11 cellular contexts compared by ENCODE assay signal in the genomic region with DNA sequence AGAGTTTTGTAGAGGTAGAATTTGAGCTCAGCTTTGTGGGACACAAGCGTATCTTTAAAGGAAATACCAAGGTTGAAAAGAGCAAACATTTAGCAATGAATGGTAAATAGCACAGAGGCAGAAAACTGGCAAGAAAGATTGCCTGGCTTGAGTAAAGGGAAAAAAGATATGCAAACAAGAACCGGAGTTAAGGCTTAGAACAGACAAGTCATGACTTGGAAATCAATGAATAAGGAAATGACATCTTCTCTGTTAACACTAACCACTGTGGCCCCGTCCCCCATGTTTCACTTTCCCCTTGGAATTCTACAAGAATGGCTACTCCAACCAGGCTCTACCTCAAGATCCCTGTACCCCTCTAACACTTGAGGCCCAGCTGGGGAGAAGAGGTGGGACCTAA. TPM values are rescaled to one million over a fixed set of nuclear protein-coding genes. Genes with fewer than 3 reads are reported as not detected.
A peak's percentile ranks its signal among the peaks of the same experiment; 100 is the strongest.
DNase-seq lines count a peak whose midpoint lies in the region; ATAC-seq, FAIRE-seq and TF ChIP-seq lines count a peak whose summit lies in the region.
"Had no signal": no experiment of that assay in that cellular context is flagged by ENCODE, and none has a peak within 500 bp of the region (broad histone marks: within the 10 kb centered on the region; RNA-seq: fewer than 3 reads in every experiment).

No MANE protein-coding gene starts in this region.

- 19% methylated on average over 3 of the region's 3 CpGs for WGBS in mammary epithelial cell (ENCODE audit: low coverage, missing lambda C conversion rate)
- WGBS in HepG2 (ENCODE audit: low lambda C conversion rate) = 44% methylated on average over 3 of the region's 3 CpGs
- WGBS in thyroid gland, 2 donors = 62 to 66% methylated on average over 3 of the region's 3 CpGs
- no CpG with 5 or more reads among the region's 3 CpGs for WGBS in trophoblast cell (ENCODE audit: extremely low coverage, insufficient coverage, insufficient read length)

- in situ Hi-C loops in mammary epithelial cell (cut with MboI; ENCODE audit: low sequenced_read_pairs in 2 of 2) = loop anchor here in 1 of 2 donors (5.0 kb wide), 1 partner anchor 129 kb away; no protein-coding TSS in a partner anchor
- in situ Hi-C loops in HepG2 (cut with HindIII; ENCODE audit: extremely low pct_ligation_motif_present, low pct_unique_long_range_greater_than_20kb) = loop anchor here (10.0 kb wide), 1 partner anchor 137 kb away; no protein-coding TSS in a partner anchor

- H3K4me1 ChIP-seq in mammary epithelial cell (ENCODE audit: insufficient read depth, low read length) = peaks cover 26% of the 10 kb centered on the region
- peaks cover 45% of the 10 kb centered on the region for H3K4me1 ChIP-seq in HepG2 (ENCODE audit: insufficient read depth, low read length)
- peaks cover 27 to 33% of the 10 kb centered on the region in 2 donors for H3K4me1 ChIP-seq in thyroid gland
- H3K4me1 ChIP-seq in trophoblast cell (ENCODE audit: control insufficient read depth in 1 of 2, insufficient read depth in 2 of 2, low read length in 2 of 2) = peaks cover 0 to 3% of the 10 kb centered on the region in 2 experiments

- no peaks in the 10 kb centered on the region for H3K36me3 ChIP-seq in mammary epithelial cell (ENCODE audit: insufficient read depth, low read length)
- no peaks in the 10 kb centered on the region for H3K36me3 ChIP-seq in HepG2 (replicated peaks in 1 of 2; ENCODE audit: control insufficient read depth in 1 of 2, insufficient read depth in 2 of 2, low read length in 2 of 2)
- H3K36me3 ChIP-seq in thyroid gland = no peaks in the 10 kb centered on the region
- peaks cover 0 to 4% of the 10 kb centered on the region in 2 experiments for H3K36me3 ChIP-seq in trophoblast cell (ENCODE audit: control insufficient read depth in 1 of 2, insufficient read depth in 2 of 2, low read length in 2 of 2)
- H3K36me3 ChIP-seq: gastrocnemius medialis had no signal

- H2BK5ac ChIP-seq in trophoblast cell (ENCODE audit: low read depth, low read length, poor library complexity) = no peak overlapping the region

- H3K23ac ChIP-seq in trophoblast cell (ENCODE audit: low read length) = no peak overlapping the region

- TF ChIP-seq RAD21 in HepG2 (CRISPR knock-in tag; IDR thresholded peaks at IDR 0.05) = no peak

- H3K14ac ChIP-seq in trophoblast cell (ENCODE audit: low read length) = no peak overlapping the region

- H4K91ac ChIP-seq in trophoblast cell (ENCODE audit: low read depth, low read length) = no peak overlapping the region

- no peak for TF ChIP-seq EP300 in HepG2 (IDR thresholded peaks at IDR 0.05; ENCODE audit: low read depth in 2 of 2, low read length in 2 of 2)
- TF ChIP-seq EP300 in HepG2 (CRISPR knock-in tag; IDR thresholded peaks at IDR 0.05; ENCODE audit: borderline replicate concordance) = no peak

- no peak overlapping the region for H3K4ac ChIP-seq in trophoblast cell (ENCODE audit: low read depth, low read length)

- no peak overlapping the region for H2BK120ac ChIP-seq in trophoblast cell (ENCODE audit: insufficient read depth, low read length, poor library complexity)

- no peak for TF ChIP-seq POLR2A in HepG2 (IDR thresholded peaks at IDR 0.05; ENCODE audit: insufficient read depth in 1 of 2, low read depth in 2 of 2, low read length in 2 of 2)
- TF ChIP-seq POLR2A in thyroid gland (IDR thresholded peaks at IDR 0.05) = no peak

- H3K79me1 ChIP-seq in trophoblast cell (ENCODE audit: low read length) = peaks cover 11% of the 10 kb centered on the region

- H3K18ac ChIP-seq in trophoblast cell (ENCODE audit: low read length) = no peak overlapping the region

- H3K27me3 ChIP-seq in mammary epithelial cell (ENCODE audit: insufficient read depth, low read length) = no peaks in the 10 kb centered on the region
- no peaks in the 10 kb centered on the region; a peak in 1 of 5 replicates for H3K27me3 ChIP-seq in HepG2 (ENCODE audit: control insufficient read depth in 1 of 2, insufficient read depth in 2 of 2, low read length in 2 of 2)
- no peaks in the 10 kb centered on the region for H3K27me3 ChIP-seq in thyroid gland
- H3K27me3 ChIP-seq in trophoblast cell (ENCODE audit: insufficient read depth, low read length) = no peaks in the 10 kb centered on the region
- H3K27me3 ChIP-seq: gastrocnemius medialis had no signal

- no peaks in the 10 kb centered on the region for H3K9me3 ChIP-seq in mammary epithelial cell (replicated peaks; ENCODE audit: insufficient read depth, low read length)
- H3K9me3 ChIP-seq in HepG2 (ENCODE audit: low read length) = no peaks in the 10 kb centered on the region
- H3K9me3 ChIP-seq in thyroid gland = no peaks in the 10 kb centered on the region
- no peaks in the 10 kb centered on the region for H3K9me3 ChIP-seq in trophoblast cell (ENCODE audit: insufficient read depth, low read depth, low read length)
- H3K9me3 ChIP-seq: gastrocnemius medialis had no signal

- H4K8ac ChIP-seq in trophoblast cell (ENCODE audit: low read depth, low read length) = no peak overlapping the region

- H4K12ac ChIP-seq in trophoblast cell (ENCODE audit: low read depth, low read length) = no peak overlapping the region

- intact Hi-C loops in mammary epithelial cell (cut with micrococcal nuclease) (loop anchor here (1.0 to 10.0 kb wide), 2 partner anchors 134 to 753 kb away; no protein-coding TSS in a partner anchor), HepG2 (cut with micrococcal nuclease; ENCODE audit: unreplicated experiment) (loop anchor here (10.0 kb wide), 1 partner anchor 243 kb away; no protein-coding TSS in a partner anchor), thyroid gland (cut with DNase I) (loop anchor here (10.0 kb wide), 2 partner anchors 137 to 543 kb away; partner anchors contain the start of genes ARL6IP6 and PRPF40A)

- no peak overlapping the region for H2AK5ac ChIP-seq in trophoblast cell (ENCODE audit: low read length)

- H3K4me3 ChIP-seq in mammary epithelial cell (replicated peaks in 1 of 3; ENCODE audit: insufficient read depth in 1 of 3, low read depth in 2 of 3, low read length in 3 of 3) (peak overlapping the region in 2 of 3 experiments; percentile 9 to 43), HepG2 (replicated peaks in 1 of 3; ENCODE audit: insufficient read depth in 1 of 3, low read depth in 2 of 3, low read length in 3 of 3) (no peak overlapping the region), thyroid gland (replicated peaks in 1 of 3) (no peak overlapping the region), trophoblast cell (ENCODE audit: low read depth, low read length) (no peak overlapping the region)
- H3K4me3 ChIP-seq: gastrocnemius medialis had no signal

- FAIRE-seq in HepG2 (lab: Jason Lieb, UNC) = no peak

- H2AFZ ChIP-seq in mammary epithelial cell (ENCODE audit: low read depth, low read length) (peak overlapping the region; percentile 90), HepG2 (ENCODE audit: low read length) (no peak overlapping the region), trophoblast cell (ENCODE audit: insufficient read depth, low read length, poor library complexity) (no peak overlapping the region)

- POLR2A ChIA-PET in HepG2 (lab: Yijun Ruan, JAX) = no interaction called here

- DNase-seq in HT-29 (ENCODE audit: low spot score) = peak; percentile 35
- peak; percentile 56 for DNase-seq in mammary epithelial cell
- DNase-seq in HepG2 (ENCODE audit: low spot score) = no peak
- no peak for DNase-seq in thyroid gland
- no peak for DNase-seq in trophoblast cell
- DNase-seq: activated naive CD4-positive, alpha-beta T cell treated with anti-CD3 and anti-CD28 coated beads for 36 hours; gastrocnemius medialis; NCI-H748 treated with DMSO at 0.1 percent for 48 hours had no signal

- CTCF ChIA-PET in mammary epithelial cell (lab: Charles Lee; ENCODE audit: low non-redundant PET) = no interaction called here
- CTCF ChIA-PET in HepG2 (lab: Yijun Ruan, JAX; ENCODE audit: low intra/inter-chr PET ratio, low total read pairs) = no interaction called here

- ATAC-seq in HepG2 (no peak), GM21526 (IDR thresholded peaks at IDR 0.05; ENCODE audit: low FRiP score, unreplicated experiment) (no peak), HG03139 (IDR thresholded peaks at IDR 0.05; ENCODE audit: unreplicated experiment) (no peak), GM18861 (IDR thresholded peaks at IDR 0.05; ENCODE audit: unreplicated experiment) (no peak)
- ATAC-seq: gastrocnemius medialis had no signal

- no peak overlapping the region for H2BK12ac ChIP-seq in trophoblast cell (ENCODE audit: low read length)

- H3K9ac ChIP-seq in mammary epithelial cell (ENCODE audit: insufficient read depth, low read length) = peak overlapping the region; percentile 60
- H3K9ac ChIP-seq in HepG2 (ENCODE audit: insufficient read depth, low read depth, low read length) = no peak overlapping the region
- no peak overlapping the region for H3K9ac ChIP-seq in trophoblast cell (ENCODE audit: low read length)

- dilution Hi-C loops in mammary epithelial cell (cut with HindIII; ENCODE audit: low sequenced_read_pairs) = no loop called here

- peak overlapping the region; percentile 56 for H3K27ac ChIP-seq in mammary epithelial cell (ENCODE audit: insufficient read depth, low read depth, low read length)
- peak overlapping the region; percentile 8 for H3K27ac ChIP-seq in HepG2 (ENCODE audit: extremely low read length, insufficient read depth, low read length)
- H3K27ac ChIP-seq in thyroid gland = peak overlapping the region; percentile 1 to 42 (median 23)
- H3K27ac ChIP-seq in trophoblast cell (ENCODE audit: low read depth, low read length) = no peak overlapping the region
- H3K27ac ChIP-seq: gastrocnemius medialis had no signal

- H3K79me2 ChIP-seq in mammary epithelial cell (ENCODE audit: insufficient read depth, low read length) (peaks cover 66% of the 10 kb centered on the region), HepG2 (ENCODE audit: insufficient read depth, low read length) (peaks cover 49% of the 10 kb centered on the region), trophoblast cell (ENCODE audit: control insufficient read depth, insufficient read depth, low read length, poor library complexity) (peaks cover 7% of the 10 kb centered on the region)

- BruUV-seq in mammary epithelial cell (replicated peaks; lab: Mats Ljungman, UMichigan) (no TSS peak), HepG2 (replicated peaks; lab: Mats Ljungman, UMichigan) (no TSS peak)

- no peak for TF ChIP-seq CTCF in mammary epithelial cell (conservative IDR thresholded peaks at IDR 0.05 in 1 of 2, IDR thresholded peaks at IDR 0.05 in 1 of 2; ENCODE audit: extremely low read depth in 1 of 2, insufficient read depth in 1 of 2, low read depth in 1 of 2, low read length in 2 of 2)
- TF ChIP-seq CTCF in HepG2 (CRISPR knock-in tag; IDR thresholded peaks at IDR 0.05) = no peak
- TF ChIP-seq CTCF in thyroid gland (IDR thresholded peaks at IDR 0.05) = no peak

- H4K20me1 ChIP-seq in mammary epithelial cell (ENCODE audit: insufficient read depth, low read length) = no peaks in the 10 kb centered on the region
- no peaks in the 10 kb centered on the region; the same call in 1 of the 2 replicates for H4K20me1 ChIP-seq in HepG2 (ENCODE audit: insufficient read depth, low read length)

- H3K4me2 ChIP-seq in mammary epithelial cell (ENCODE audit: insufficient read depth, low read depth, low read length) = peak overlapping the region; percentile 89
- H3K4me2 ChIP-seq in HepG2 (ENCODE audit: low read depth, low read length) = peak overlapping the region; percentile 37
- no peak overlapping the region for H3K4me2 ChIP-seq in trophoblast cell (ENCODE audit: low read length)

RNA-seq across cellular contexts. Expression of gene STAM2, which starts 3.8 kb away (rescaled TPM):
- total RNA-seq in HT-29 (2014; rRNA removed; shearing (Covaris generic)) = 8.3 and 9.0 TPM in 2 replicates
- total RNA-seq in mammary epithelial cell (10 to 100 TPM; 23.8 to 27.3 TPM), HepG2 (2016; rRNA removed; fragmentation: Illumina TruSeq; extraction: Trizol) (24.1 and 29.2 TPM in 2 replicates), thyroid gland (10 to 100 TPM; 62.1 to 70.6 (median 63.4) TPM)
- polyA plus RNA-seq in mammary epithelial cell (6.8 TPM), HepG2 (2011; rRNA removed) (12.6 and 14.7 TPM in 2 replicates)
- 3.2 TPM for polyA minus RNA-seq in mammary epithelial cell
- 9.6 and 10.8 TPM in 2 replicates for total RNA-seq in HepG2 (2016; cell fraction: cytosol; rRNA removed; fragmentation: Illumina TruSeq; extraction: Trizol; ENCODE audit: low read depth)
- total RNA-seq in HepG2 (2016; cell fraction: insoluble cytoplasmic fraction; rRNA removed; fragmentation: Illumina TruSeq; extraction: Trizol) = 23.1 and 32.1 TPM in 2 replicates
- 10.5 and 11.3 TPM in 2 replicates for total RNA-seq in HepG2 (2016; cell fraction: membrane; rRNA removed; fragmentation: Illumina TruSeq; extraction: Trizol)
- total RNA-seq in HepG2 (2016; cell fraction: nucleus; rRNA removed; fragmentation: Illumina TruSeq; extraction: Trizol) = 20.7 and 24.7 TPM in 2 replicates
- polyA plus RNA-seq in HepG2 (2011; cell fraction: cytosol; rRNA removed) = 4.3 and 6.5 TPM in 2 replicates
- 12.5 and 14.1 TPM in 2 replicates for polyA plus RNA-seq in HepG2 (2011; cell fraction: nucleus; rRNA removed)
- polyA plus RNA-seq in HepG2 (2012) = 8.5 and 10.2 TPM in 2 replicates
- 1.3 and 1.4 TPM in 2 replicates for polyA plus RNA-seq in HepG2 (2016; cell fraction: cytosol; fragmentation: Illumina TruSeq; extraction: Trizol; ENCODE audit: low read depth)
- 16.8 and 16.9 TPM in 2 replicates for polyA plus RNA-seq in HepG2 (2016; cell fraction: insoluble cytoplasmic fraction; fragmentation: Illumina TruSeq; extraction: Trizol; ENCODE audit: low read depth)
- 1.7 and 1.9 TPM in 2 replicates for polyA plus RNA-seq in HepG2 (2016; cell fraction: membrane; fragmentation: Illumina TruSeq; extraction: Trizol; ENCODE audit: low read depth)
- 18.3 and 23.4 TPM in 2 replicates for polyA plus RNA-seq in HepG2 (2016; cell fraction: nucleus; fragmentation: Illumina TruSeq; extraction: Trizol; ENCODE audit: insufficient read depth, low read depth)
- 11.8 and 17.5 TPM in 2 replicates for polyA minus RNA-seq in HepG2 (2011; rRNA and poly(A)+ RNA removed; ENCODE audit: low replicate concordance)
- 16.4 and 23.1 TPM in 2 replicates for polyA minus RNA-seq in HepG2 (2011; cell fraction: cytosol; rRNA and poly(A)+ RNA removed)
- polyA minus RNA-seq in HepG2 (2011; cell fraction: nucleus; rRNA and poly(A)+ RNA removed) = 34.6 and 39.1 TPM in 2 replicates
- polyA plus RNA-seq in trophoblast cell (2013) = 18.7 and 19.3 TPM in 2 replicates

Comparison
In these comparisons a context has a peak if more than half of its experiments do, and no peak if none do; other contexts are left out.
1. DNase-seq: peak in HT-29 (single experiment) and mammary epithelial cell (single experiment); none in HepG2 (single experiment), thyroid gland (0 of 2) and trophoblast cell (0 of 2).
2. H3K4me3 ChIP-seq: peak in mammary epithelial cell (2 of 3); none in HepG2 (0 of 3), thyroid gland (0 of 3) and trophoblast cell (single experiment).